In the genomic region with DNA sequence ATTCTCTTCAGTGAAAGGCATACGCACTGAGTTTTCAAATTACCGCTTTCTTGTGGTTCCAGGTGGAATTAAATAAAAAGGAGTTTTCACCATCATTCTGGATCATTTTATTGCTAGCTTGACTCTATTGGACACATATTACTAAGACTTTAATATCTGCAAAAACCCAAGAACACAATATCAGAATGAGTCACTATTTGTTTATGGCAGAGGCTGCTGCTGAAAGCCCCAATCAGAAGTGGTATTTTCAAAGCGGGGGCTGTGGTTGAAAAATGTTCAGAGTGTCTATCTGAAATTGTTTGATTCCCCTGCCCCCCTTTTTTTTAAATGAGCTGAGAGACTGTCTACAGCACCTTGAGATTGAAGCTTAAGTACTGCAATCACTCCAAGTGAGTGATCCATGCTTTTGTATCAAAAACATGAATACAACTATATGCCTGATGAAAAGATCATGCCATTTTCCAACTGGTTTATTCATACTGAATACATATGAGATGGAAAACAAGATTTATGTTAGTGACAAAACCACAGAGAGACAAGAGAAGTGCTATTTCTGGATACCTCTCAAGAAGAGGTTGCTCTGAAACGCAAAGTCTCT, we compare ENCODE assay signal across 14 cellular contexts.
DNase-seq lines count a peak whose midpoint lies in the region; ATAC-seq and TF ChIP-seq lines count a peak whose summit lies in the region.
"Had no signal": no experiment of that assay in that cellular context is flagged by ENCODE, and none has a peak within 500 bp of the region (broad histone marks: within the 10 kb centered on the region; RNA-seq: fewer than 3 reads in every experiment).

No MANE protein-coding gene starts in this region.

- no peaks in the 10 kb centered on the region for H3K36me3 Mint-ChIP-seq in GM23338 (ENCODE audit: low read depth)
- H3K36me3 Mint-ChIP-seq: CD8-positive, alpha-beta memory T cell; IgD-negative memory B cell had no signal

- H3K4me2 ChIP-seq in GM23338 = no peak overlapping the region
- peak overlapping the region; percentile 35 for H3K4me2 ChIP-seq in smooth muscle cell
- H3K4me2 ChIP-seq: A549 had no signal

- no peak overlapping the region for H3K4me3 Mint-ChIP-seq in GM23338
- H3K4me3 Mint-ChIP-seq: CD8-positive, alpha-beta memory T cell; HFFc6; IgD-negative memory B cell had no signal

- H4K20me1 ChIP-seq in GM23338 (replicated peaks; ENCODE audit: insufficient read depth) (no peaks in the 10 kb centered on the region), smooth muscle cell (ENCODE audit: low read depth) (no peaks in the 10 kb centered on the region)

- H3K27ac Mint-ChIP-seq in GM23338 = no peak overlapping the region
- H3K27ac Mint-ChIP-seq: CD8-positive, alpha-beta memory T cell; HFFc6; IgD-negative memory B cell had no signal

- H3K4me3 ChIP-seq in GM23338 = no peak overlapping the region
- no peak overlapping the region for H3K4me3 ChIP-seq in epithelial cell of esophagus (ENCODE audit: low read length)
- no peak overlapping the region for H3K4me3 ChIP-seq in smooth muscle cell
- H3K4me3 ChIP-seq: A549 had no signal

- H3K79me2 ChIP-seq in GM23338 (replicated peaks; ENCODE audit: insufficient read depth) (no peaks in the 10 kb centered on the region), smooth muscle cell (ENCODE audit: low read depth) (no peaks in the 10 kb centered on the region)

- H3K4me1 Mint-ChIP-seq in GM23338 = peaks cover 14% of the 10 kb centered on the region
- H3K4me1 Mint-ChIP-seq: CD8-positive, alpha-beta memory T cell; IgD-negative memory B cell had no signal

- H2AFZ ChIP-seq in GM23338 = peak overlapping the region; percentile 8; the same call in 1 of the 2 replicates
- no peak overlapping the region for H2AFZ ChIP-seq in smooth muscle cell (ENCODE audit: low read depth)

- no peaks in the 10 kb centered on the region for H3K36me3 ChIP-seq in GM23338 (ENCODE audit: insufficient read depth)
- H3K36me3 ChIP-seq in smooth muscle cell (ENCODE audit: low read depth) = no peaks in the 10 kb centered on the region
- H3K36me3 ChIP-seq: BE2C had no signal

- H3K9me3 Mint-ChIP-seq in GM23338 = no peaks in the 10 kb centered on the region

- H3K4me1 ChIP-seq in GM23338 (ENCODE audit: insufficient read depth) = 0 out of 2 replicates have a peak, but pooled peaks cover 7% of the 10 kb centered on the region
- no peaks in the 10 kb centered on the region for H3K4me1 ChIP-seq in smooth muscle cell (ENCODE audit: low read depth)
- H3K4me1 ChIP-seq: A549, BE2C, Caco-2 had no signal

- DNase-seq in GM23338 (ENCODE audit: low spot score) (no peak), amniotic epithelial cell (ENCODE audit: low read depth) (peak; percentile 38), epithelial cell of esophagus (ENCODE audit: low read depth) (peak; percentile 24), smooth muscle cell (lab: John Stamatoyannopoulos, UW; ENCODE audit: unreplicated experiment) (no peak), SKM-1 (lab: John Stamatoyannopoulos, UW; ENCODE audit: unreplicated experiment) (no peak), NCI-H446 (lab: John Stamatoyannopoulos, UW) (no peak), NCI-H510A treated with DMSO at 0.1 percent for 48 hours (lab: John Stamatoyannopoulos, UW) (no peak)
- DNase-seq: BE2C; Caco-2; CD8-positive, alpha-beta memory T cell; HCEC 1CT; HFFc6 had no signal

- no peak overlapping the region for H3K27ac ChIP-seq in GM23338 (ENCODE audit: low read depth)
- no peak overlapping the region for H3K27ac ChIP-seq in smooth muscle cell (ENCODE audit: low read depth)
- H3K27ac ChIP-seq: A549 had no signal

- no peaks in the 10 kb centered on the region for H3K9me2 ChIP-seq in GM23338 (ENCODE audit: insufficient read depth)

- 65% methylated on average over 4 of the region's 4 CpGs for WGBS in smooth muscle cell (ENCODE audit: low lambda C conversion rate)

- no peak for ATAC-seq in GM23338
- ATAC-seq: A549 had no signal

- peaks cover 2% of the 10 kb centered on the region for H3K27me3 Mint-ChIP-seq in GM23338 (ENCODE audit: insufficient read depth, low read depth, poor library complexity)
- H3K27me3 Mint-ChIP-seq: CD8-positive, alpha-beta memory T cell; IgD-negative memory B cell had no signal

- H3F3A ChIP-seq in GM23338 (replicated peaks; ENCODE audit: low read depth) (no peaks in the 10 kb centered on the region), smooth muscle cell (ENCODE audit: low read depth) (no peaks in the 10 kb centered on the region)

- no peaks in the 10 kb centered on the region for H3K27me3 ChIP-seq in GM23338 (ENCODE audit: insufficient read depth)
- no peaks in the 10 kb centered on the region for H3K27me3 ChIP-seq in smooth muscle cell (ENCODE audit: low read depth)
- H3K27me3 ChIP-seq: BE2C had no signal

- no peak overlapping the region for H3K9ac ChIP-seq in smooth muscle cell (ENCODE audit: low read depth)

- TF ChIP-seq CTCF in GM23338 (conservative IDR thresholded peaks at IDR 0.05; ENCODE audit: low read depth in 2 of 2) (no peak), epithelial cell of esophagus (IDR thresholded peaks at IDR 0.05; ENCODE audit: insufficient read depth, low read depth, low read length, missing control alignments) (no peak), smooth muscle cell (IDR thresholded peaks at IDR 0.05; ENCODE audit: borderline replicate concordance, insufficient read depth, poor library complexity, severe bottlenecking) (no peak)

- no peaks in the 10 kb centered on the region for H3K9me3 ChIP-seq in smooth muscle cell (replicated peaks; ENCODE audit: low read depth)
- H3K9me3 ChIP-seq: A549, BE2C, Caco-2 had no signal

TF ChIP-seq in GM23338, 12 proteins besides CTCF, POLR2A, EP300 and RAD21:
- TF ChIP-seq ZNF331 (CRISPR knock-in tag; IDR thresholded peaks at IDR 0.05; ENCODE audit: low read depth) = no peak
- TF ChIP-seq CREB1 (CRISPR knock-in tag; IDR thresholded peaks at IDR 0.05; ENCODE audit: low read depth) = no peak
- TF ChIP-seq EZH2 (IDR thresholded peaks at IDR 0.05; ENCODE audit: low read depth, unreplicated experiment) = no peak
- TF ChIP-seq JUNB (IDR thresholded peaks at IDR 0.05; ENCODE audit: unreplicated experiment) = no peak
- TF ChIP-seq NANOG (IDR thresholded peaks at IDR 0.05; ENCODE audit: borderline replicate concordance) = no peak

Comparison
In these comparisons a context has a peak if more than half of its experiments do, and no peak if none do; other contexts are left out.
1. DNase-seq: peak in amniotic epithelial cell (single experiment) and epithelial cell of esophagus (single experiment); none in GM23338 (single experiment), smooth muscle cell (single experiment), SKM-1 (single experiment), NCI-H446 (0 of 2) and NCI-H510A treated with DMSO at 0.1 percent for 48 hours (single experiment).